30 cellular contexts compared by ENCODE assay signal in the genomic region with DNA sequence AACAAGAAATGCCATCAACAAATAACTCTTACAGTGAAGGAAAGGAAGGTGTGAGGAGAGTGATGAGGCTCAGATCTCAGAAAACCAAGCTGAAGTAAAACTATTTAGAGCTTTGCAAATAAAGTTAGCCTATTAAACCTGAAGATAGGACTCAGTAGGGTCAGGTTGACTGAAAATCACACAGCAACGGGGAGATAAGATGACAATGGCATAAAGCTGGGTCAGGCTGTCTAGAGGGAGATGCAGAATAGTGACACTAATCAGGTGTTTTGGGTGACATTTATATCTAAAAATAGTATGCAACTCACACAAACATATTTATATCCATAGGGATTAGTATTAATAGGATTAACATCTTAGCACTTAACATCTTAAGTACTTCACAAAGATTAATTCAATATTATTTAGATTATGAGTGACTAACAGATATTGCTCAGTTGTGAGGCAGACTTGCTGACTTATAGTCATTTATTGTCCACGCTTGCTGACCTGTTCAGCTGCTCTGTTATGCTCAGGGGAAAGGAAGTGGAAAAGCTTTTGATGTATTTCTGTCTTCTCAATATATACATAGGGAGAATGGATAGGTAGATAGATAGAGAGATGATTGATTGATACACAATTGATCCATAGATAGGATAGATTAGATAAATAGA.
"Had no signal": no experiment of that assay in that cellular context is flagged by ENCODE, and none has a peak within 500 bp of the region (broad histone marks: within the 10 kb centered on the region; RNA-seq: fewer than 3 reads in every experiment).

No MANE protein-coding gene starts in this region.

- H3K27ac Mint-ChIP-seq: activated B cell treated with CpG ODN at 0.5 μM for 24 hours; activated CD4-positive, alpha-beta T cell treated with anti-CD3 and anti-CD28 coated beads, Interleukin-2, amount 10 ng/mL, durations not matched to agents 24 days and 14 days; activated CD8-positive, alpha-beta memory T cell treated with anti-CD3 and anti-CD28 coated beads, Interleukin-2, amount 10 ng/mL, durations not matched to agents 7 days and 5 days; activated naive CD4-positive, alpha-beta T cell treated with anti-CD3 and anti-CD28 coated beads, Interleukin-2, amount 50 U/mL, for 72 hours; activated naive CD8-positive, alpha-beta T cell treated with anti-CD3 and anti-CD28 coated beads, Interleukin-2, amount 50 U/mL, for 24 hours; activated T-cell treated with anti-CD3 and anti-CD28 coated beads, Interleukin-2, amount 50 U/mL, for 24 hours; activated T-helper 1 cell treated with anti-CD3 and anti-CD28 coated beads, Interleukin-12 subunit alpha, Interleukin-12 subunit beta, Interleukin-2, Interleukin-4 antibody, amounts not matched to agents 30 ng/mL and 10 ng/mL and 1 ng/mL, durations not matched to agents 14 hours and 24 hours and 36 hours; T-cell had no signal

- H3K4me3 ChIP-seq: ascending aorta, body of pancreas, MG63, Peyer's patch had no signal

- H3K9me3 ChIP-seq: ascending aorta, body of pancreas, MG63, Peyer's patch had no signal

- H3K36me3 ChIP-seq: ascending aorta, MG63, Peyer's patch had no signal

- H3K27ac ChIP-seq: ascending aorta, body of pancreas, KMS-11, Peyer's patch had no signal

- ATAC-seq: activated CD8-positive, alpha-beta memory T cell treated with anti-CD3 and anti-CD28 coated beads, Interleukin-2, amount 10 ng/mL, durations not matched to agents 7 days and 5 days; activated naive CD4-positive, alpha-beta T cell treated with anti-CD3 and anti-CD28 coated beads, Interleukin-2, amount 50 U/mL, for 72 hours; activated naive CD8-positive, alpha-beta T cell treated with anti-CD3 and anti-CD28 coated beads, Interleukin-2, amount 50 U/mL, for 24 hours; body of pancreas; T-cell had no signal

- DNase-seq: activated B cell treated with CpG ODN at 0.5 μM for 24 hours; activated CD4-positive, alpha-beta T cell treated with anti-CD3 and anti-CD28 coated beads for 1 hour; activated CD4-positive, alpha-beta T cell treated with anti-CD3 and anti-CD28 coated beads, Interleukin-2, amount 10 ng/mL, durations not matched to agents 24 days and 14 days; activated CD4-positive, alpha-beta T cell treated with anti-CD3 and anti-CD28 coated beads, Interleukin-2, amount 50 U/mL, for 48 hours; activated CD8-positive, alpha-beta memory T cell treated with anti-CD3 and anti-CD28 coated beads, Interleukin-2, amount 10 ng/mL, durations not matched to agents 7 days and 5 days; activated effector memory CD4-positive, alpha-beta T cell treated with Interleukin-2 at 50 U/mL for 16 hours; activated naive CD4-positive, alpha-beta T cell; activated naive CD8-positive, alpha-beta T cell treated with anti-CD3 and anti-CD28 coated beads, Interleukin-2, amount 50 U/mL, for 24 hours; activated T-cell treated with anti-CD3 and anti-CD28 coated beads, Interleukin-2, amount 50 U/mL, for 24 hours; amniotic stem cell; body of pancreas; MG63; MV-4-11; NCI-H1092 treated with DMSO at 0.1 percent for 48 hours; NCI-H1417 treated with DMSO at 0.1 percent for 48 hours; NCI-H1694; NCI-H2029; NCI-H2107; NCI-H2171 treated with DMSO at 0.1 percent for 48 hours; NCI-H226; NCI-H526 treated with DMSO at 0.1 percent for 48 hours; Peyer's patch; SIG-M5; T-cell; T-helper 2 cell; T1000 had no signal

- H3K27me3 Mint-ChIP-seq: activated B cell treated with CpG ODN at 0.5 μM for 24 hours; activated CD4-positive, alpha-beta T cell treated with anti-CD3 and anti-CD28 coated beads, Interleukin-2, amount 10 ng/mL, durations not matched to agents 24 days and 14 days; activated CD8-positive, alpha-beta memory T cell treated with anti-CD3 and anti-CD28 coated beads, Interleukin-2, amount 10 ng/mL, durations not matched to agents 7 days and 5 days; activated naive CD8-positive, alpha-beta T cell treated with anti-CD3 and anti-CD28 coated beads, Interleukin-2, amount 50 U/mL, for 24 hours; activated T-cell treated with anti-CD3 and anti-CD28 coated beads, Interleukin-2, amount 50 U/mL, for 24 hours had no signal

- H3K36me3 Mint-ChIP-seq: activated CD8-positive, alpha-beta memory T cell treated with anti-CD3 and anti-CD28 coated beads, Interleukin-2, amount 10 ng/mL, durations not matched to agents 7 days and 5 days; activated naive CD4-positive, alpha-beta T cell treated with anti-CD3 and anti-CD28 coated beads, Interleukin-2, amount 50 U/mL, for 72 hours; T-cell had no signal

- H3K27me3 ChIP-seq: ascending aorta, body of pancreas, MG63, Peyer's patch had no signal

- H3K9me3 Mint-ChIP-seq: activated B cell treated with CpG ODN at 0.5 μM for 24 hours; activated CD4-positive, alpha-beta T cell treated with anti-CD3 and anti-CD28 coated beads, Interleukin-2, amount 10 ng/mL, durations not matched to agents 24 days and 14 days; activated naive CD8-positive, alpha-beta T cell treated with anti-CD3 and anti-CD28 coated beads, Interleukin-2, amount 50 U/mL, for 24 hours; activated T-cell treated with anti-CD3 and anti-CD28 coated beads, Interleukin-2, amount 50 U/mL, for 24 hours; activated T-helper 1 cell treated with anti-CD3 and anti-CD28 coated beads, Interleukin-12 subunit alpha, Interleukin-12 subunit beta, Interleukin-2, Interleukin-4 antibody, amounts not matched to agents 30 ng/mL and 10 ng/mL and 1 ng/mL, durations not matched to agents 14 hours and 24 hours and 36 hours; T-cell had no signal

- H3K4me1 ChIP-seq: ascending aorta, body of pancreas, Peyer's patch had no signal

- H3K4me3 Mint-ChIP-seq: activated B cell treated with CpG ODN at 0.5 μM for 24 hours; activated CD4-positive, alpha-beta T cell treated with anti-CD3 and anti-CD28 coated beads, Interleukin-2, amount 10 ng/mL, durations not matched to agents 24 days and 14 days; activated CD8-positive, alpha-beta memory T cell treated with anti-CD3 and anti-CD28 coated beads, Interleukin-2, amount 10 ng/mL, durations not matched to agents 7 days and 5 days; activated naive CD8-positive, alpha-beta T cell treated with anti-CD3 and anti-CD28 coated beads, Interleukin-2, amount 50 U/mL, for 24 hours; activated T-cell treated with anti-CD3 and anti-CD28 coated beads, Interleukin-2, amount 50 U/mL, for 24 hours; activated T-helper 1 cell treated with anti-CD3 and anti-CD28 coated beads, Interleukin-12 subunit alpha, Interleukin-12 subunit beta, Interleukin-2, Interleukin-4 antibody, amounts not matched to agents 30 ng/mL and 10 ng/mL and 1 ng/mL, durations not matched to agents 14 hours and 24 hours and 36 hours; T-cell had no signal

- H3K4me1 Mint-ChIP-seq: activated B cell treated with CpG ODN at 0.5 μM for 24 hours; activated CD4-positive, alpha-beta T cell treated with anti-CD3 and anti-CD28 coated beads, Interleukin-2, amount 10 ng/mL, durations not matched to agents 24 days and 14 days; activated CD8-positive, alpha-beta memory T cell treated with anti-CD3 and anti-CD28 coated beads, Interleukin-2, amount 10 ng/mL, durations not matched to agents 7 days and 5 days; activated naive CD8-positive, alpha-beta T cell treated with anti-CD3 and anti-CD28 coated beads, Interleukin-2, amount 50 U/mL, for 24 hours; T-cell had no signal
